ENCODE assay signal across 27 cellular contexts in genomic region chr7:104966022-104966421, GRCh38.
"Had no signal": no experiment of that assay in that cellular context is flagged by ENCODE, and none has a peak within 500 bp of the region (broad histone marks: within the 10 kb centered on the region; RNA-seq: fewer than 3 reads in every experiment).

No MANE protein-coding gene starts in this region.

- DNase-seq: activated CD4-positive, alpha-beta T cell treated with anti-CD3 and anti-CD28 coated beads for 36 hours; activated CD8-positive, alpha-beta memory T cell treated with anti-CD3 and anti-CD28 coated beads, Interleukin-2, amount 50 U/mL, for 48 hours; activated CD8-positive, alpha-beta T cell treated with anti-CD3 and anti-CD28 coated beads, Interleukin-2, amount 10 ng/mL, durations not matched to agents 7 days and 5 days; activated naive CD4-positive, alpha-beta T cell treated with anti-CD3 and anti-CD28 coated beads, Interleukin-2, amount 50 U/mL, for 16 hours; activated naive CD8-positive, alpha-beta T cell treated with anti-CD3 and anti-CD28 coated beads, Interleukin-2, amount 10 ng/mL, durations not matched to agents 7 days and 5 days; activated T-cell treated with anti-CD3 and anti-CD28 coated beads, Interleukin-2, amount 50 U/mL, for 1 hour; anterior cingulate cortex; MG63; MV-4-11; NCI-H1092 treated with DMSO at 0.1 percent for 48 hours; NCI-H1417 treated with DMSO at 0.1 percent for 48 hours; NCI-H1694; NCI-H2029 treated with DMSO at 0.1 percent for 48 hours; NCI-H510A treated with DMSO at 0.1 percent for 48 hours; NCI-H69; NK-92 treated with Interleukin-12 subunit alpha and Interleukin-12 subunit beta, amount 100 ng/mL, for 24 hours; OCI-M1; RPMI8226; T-cell; T-helper 2 cell; T1000; WERI-Rb-1 had no signal

- H3K36me3 ChIP-seq: adrenal gland, breast epithelium, MG63, WERI-Rb-1 had no signal

- H3K9me3 Mint-ChIP-seq: T-cell had no signal

- H3K27me3 Mint-ChIP-seq: activated CD4-positive, alpha-beta T cell treated with anti-CD3 and anti-CD28 coated beads for 36 hours; activated naive CD8-positive, alpha-beta T cell treated with anti-CD3 and anti-CD28 coated beads, Interleukin-2, amount 10 ng/mL, durations not matched to agents 7 days and 5 days; T-cell had no signal

- ATAC-seq: activated CD4-positive, alpha-beta T cell treated with anti-CD3 and anti-CD28 coated beads for 36 hours; activated CD8-positive, alpha-beta T cell treated with anti-CD3 and anti-CD28 coated beads, Interleukin-2, amount 10 ng/mL, durations not matched to agents 7 days and 5 days; Panc1; Right ventricle myocardium inferior; T-cell had no signal

- H3K27ac Mint-ChIP-seq: activated CD4-positive, alpha-beta T cell treated with anti-CD3 and anti-CD28 coated beads for 36 hours; activated CD8-positive, alpha-beta T cell treated with anti-CD3 and anti-CD28 coated beads, Interleukin-2, amount 10 ng/mL, durations not matched to agents 7 days and 5 days; activated naive CD8-positive, alpha-beta T cell treated with anti-CD3 and anti-CD28 coated beads, Interleukin-2, amount 10 ng/mL, durations not matched to agents 7 days and 5 days had no signal

- H3K27me3 ChIP-seq: adrenal gland, breast epithelium, MG63 had no signal

- H3K9me3 ChIP-seq: adrenal gland, breast epithelium, MG63 had no signal

- H3K4me3 ChIP-seq: adrenal gland, breast epithelium, MG63, SK-N-MC had no signal

- H3K4me3 Mint-ChIP-seq: activated CD4-positive, alpha-beta T cell treated with anti-CD3 and anti-CD28 coated beads for 36 hours; activated CD8-positive, alpha-beta T cell treated with anti-CD3 and anti-CD28 coated beads, Interleukin-2, amount 10 ng/mL, durations not matched to agents 7 days and 5 days; activated naive CD8-positive, alpha-beta T cell treated with anti-CD3 and anti-CD28 coated beads, Interleukin-2, amount 10 ng/mL, durations not matched to agents 7 days and 5 days; T-cell had no signal

- H3K27ac ChIP-seq: adrenal gland, breast epithelium, SK-N-MC, WERI-Rb-1 had no signal

- H3K4me1 ChIP-seq: breast epithelium had no signal
